ENCODE assay signal across 1 cellular context in genomic region chr11:12200359-12201015, GRCh38.
TF ChIP-seq lines count a peak whose summit lies in the region.

No MANE protein-coding gene starts in this region.

TF ChIP-seq in K562, 482 proteins besides CTCF, POLR2A, EP300 and RAD21 (continued from another document and continues in another):
- TF ChIP-seq PTRF (tag; IDR thresholded peaks at IDR 0.05), result 0 out of 2 replicates have a peak, but pooled peaks have one; percentile 18
- TF ChIP-seq, protein P1, sequence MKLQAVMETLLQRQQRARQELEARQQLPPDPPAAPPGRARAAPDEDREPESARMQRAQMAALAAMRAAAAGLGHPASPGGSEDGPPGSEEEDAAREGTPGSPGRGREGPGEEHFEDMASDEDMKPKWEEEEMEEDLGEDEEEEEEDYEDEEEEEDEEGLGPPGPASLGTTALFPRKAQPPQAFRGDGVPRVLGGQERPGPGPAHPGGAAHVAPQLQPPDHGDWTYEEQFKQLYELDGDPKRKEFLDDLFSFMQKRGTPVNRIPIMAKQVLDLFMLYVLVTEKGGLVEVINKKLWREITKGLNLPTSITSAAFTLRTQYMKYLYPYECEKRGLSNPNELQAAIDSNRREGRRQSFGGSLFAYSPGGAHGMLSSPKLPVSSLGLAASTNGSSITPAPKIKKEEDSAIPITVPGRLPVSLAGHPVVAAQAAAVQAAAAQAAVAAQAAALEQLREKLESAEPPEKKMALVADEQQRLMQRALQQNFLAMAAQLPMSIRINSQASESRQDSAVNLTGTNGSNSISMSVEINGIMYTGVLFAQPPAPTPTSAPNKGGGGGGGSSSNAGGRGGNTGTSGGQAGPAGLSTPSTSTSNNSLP (IDR thresholded peaks at IDR 0.05; ENCODE audit: borderline replicate concordance, low read depth, low read length), result no peak
- TF ChIP-seq ZNF766 (CRISPR knock-in tag; conservative IDR thresholded peaks at IDR 0.05), result no peak
- no peak for TF ChIP-seq NUFIP1 (IDR thresholded peaks at IDR 0.05; ENCODE audit: partially characterized antibody)
- no peak for TF ChIP-seq SIRT6 (IDR thresholded peaks at IDR 0.05; ENCODE audit: low read depth, low read length)
- TF ChIP-seq, protein P2, sequence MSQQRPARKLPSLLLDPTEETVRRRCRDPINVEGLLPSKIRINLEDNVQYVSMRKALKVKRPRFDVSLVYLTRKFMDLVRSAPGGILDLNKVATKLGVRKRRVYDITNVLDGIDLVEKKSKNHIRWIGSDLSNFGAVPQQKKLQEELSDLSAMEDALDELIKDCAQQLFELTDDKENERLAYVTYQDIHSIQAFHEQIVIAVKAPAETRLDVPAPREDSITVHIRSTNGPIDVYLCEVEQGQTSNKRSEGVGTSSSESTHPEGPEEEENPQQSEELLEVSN (IDR thresholded peaks at IDR 0.05; ENCODE audit: borderline replicate concordance in 1 of 2, extremely low read depth in 1 of 2, insufficient read depth in 1 of 2, insufficient read length in 1 of 2, low read depth in 1 of 2, low read length in 1 of 2, poor library complexity in 1 of 2, severe bottlenecking in 1 of 2), result peak in 1 of 2 experiments; percentile 37
- TF ChIP-seq RNF2 (IDR thresholded peaks at IDR 0.05), result no peak
- TF ChIP-seq SMARCA5 (IDR thresholded peaks at IDR 0.05), result peak; percentile 60; the same call in 1 of the 2 replicates
- no peak for TF ChIP-seq ZNF511 (CRISPR knock-in tag; IDR thresholded peaks at IDR 0.05)
- no peak for TF ChIP-seq SRSF3 (IDR thresholded peaks at IDR 0.05; ENCODE audit: insufficient read depth, low read length)
- TF ChIP-seq ZFP30 (CRISPR knock-in tag; IDR thresholded peaks at IDR 0.05; ENCODE audit: borderline replicate concordance), result no peak
- TF ChIP-seq BCLAF1 (IDR thresholded peaks at IDR 0.05; ENCODE audit: borderline replicate concordance in 1 of 2, control insufficient read depth in 1 of 2, low read depth in 2 of 2, low read length in 1 of 2), result no peak
- TF ChIP-seq NBN (IDR thresholded peaks at IDR 0.05; ENCODE audit: low read depth), result no peak
- no peak for TF ChIP-seq ZNF408 (CRISPR knock-in tag; IDR thresholded peaks at IDR 0.05; ENCODE audit: low read depth)
- TF ChIP-seq ZNF431 (CRISPR knock-in tag; IDR thresholded peaks at IDR 0.05), result 0 out of 2 replicates have a peak, but pooled peaks have one; percentile 39
- no peak for TF ChIP-seq ZNF384 (IDR thresholded peaks at IDR 0.05; ENCODE audit: low read depth, low read length)
- TF ChIP-seq CBX1 (IDR thresholded peaks at IDR 0.05; ENCODE audit: low read depth), result no peak
- 0 out of 2 replicates have a peak, but pooled peaks have one; percentile 9 for TF ChIP-seq ZNF592 (IDR thresholded peaks at IDR 0.05)
- TF ChIP-seq, protein P3, sequence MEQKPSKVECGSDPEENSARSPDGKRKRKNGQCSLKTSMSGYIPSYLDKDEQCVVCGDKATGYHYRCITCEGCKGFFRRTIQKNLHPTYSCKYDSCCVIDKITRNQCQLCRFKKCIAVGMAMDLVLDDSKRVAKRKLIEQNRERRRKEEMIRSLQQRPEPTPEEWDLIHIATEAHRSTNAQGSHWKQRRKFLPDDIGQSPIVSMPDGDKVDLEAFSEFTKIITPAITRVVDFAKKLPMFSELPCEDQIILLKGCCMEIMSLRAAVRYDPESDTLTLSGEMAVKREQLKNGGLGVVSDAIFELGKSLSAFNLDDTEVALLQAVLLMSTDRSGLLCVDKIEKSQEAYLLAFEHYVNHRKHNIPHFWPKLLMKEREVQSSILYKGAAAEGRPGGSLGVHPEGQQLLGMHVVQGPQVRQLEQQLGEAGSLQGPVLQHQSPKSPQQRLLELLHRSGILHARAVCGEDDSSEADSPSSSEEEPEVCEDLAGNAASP (IDR thresholded peaks at IDR 0.05), result no peak
- no peak for TF ChIP-seq RERE (CRISPR knock-in tag; IDR thresholded peaks at IDR 0.05; ENCODE audit: borderline replicate concordance)
- TF ChIP-seq ELF2 (CRISPR knock-in tag; IDR thresholded peaks at IDR 0.05), result no peak
- TF ChIP-seq ZNF347 (CRISPR knock-in tag; IDR thresholded peaks at IDR 0.05; ENCODE audit: low read depth), result no peak
- TF ChIP-seq FOXK1 (CRISPR knock-in tag; IDR thresholded peaks at IDR 0.05; ENCODE audit: borderline replicate concordance), result no peak
- no peak for TF ChIP-seq HNRNPH1 (optimal IDR thresholded peaks at IDR 0.05; ENCODE audit: low read depth, low read length)
- no peak for TF ChIP-seq HMGN3 (IDR thresholded peaks at IDR 0.05; ENCODE audit: borderline replicate concordance, extremely low read depth, insufficient read length, low read depth, low read length)
- TF ChIP-seq POLR3G (IDR thresholded peaks at IDR 0.05; ENCODE audit: extremely low read depth, insufficient read length, insufficient replicate concordance), result no peak
- TF ChIP-seq SP1 (CRISPR knock-in tag; IDR thresholded peaks at IDR 0.05), result peak; percentile 33; the same call in 1 of the 2 replicates
- TF ChIP-seq ZNF695 (CRISPR knock-in tag; IDR thresholded peaks at IDR 0.05), result no peak
- no peak for TF ChIP-seq ZNF699 (CRISPR knock-in tag; IDR thresholded peaks at IDR 0.05; ENCODE audit: insufficient replicate concordance)
- TF ChIP-seq BRCA1 (IDR thresholded peaks at IDR 0.05), result no peak
- TF ChIP-seq BRCA1 (CRISPR knock-in tag; IDR thresholded peaks at IDR 0.05), result no peak
- no peak for TF ChIP-seq ZNF75A (CRISPR knock-in tag; IDR thresholded peaks at IDR 0.05)
- TF ChIP-seq CCAR2 (IDR thresholded peaks at IDR 0.05; ENCODE audit: low read depth, low read length), result no peak
- no peak for TF ChIP-seq ZBTB11 (CRISPR knock-in tag; IDR thresholded peaks at IDR 0.05)
- TF ChIP-seq NFIC (IDR thresholded peaks at IDR 0.05), result peak; percentile 98
- TF ChIP-seq EWSR1 (IDR thresholded peaks at IDR 0.05; ENCODE audit: borderline replicate concordance, low read depth, partially characterized antibody), result no peak
- 0 out of 2 replicates have a peak, but pooled peaks have one; percentile 22 for TF ChIP-seq ZBTB1 (CRISPR knock-in tag; IDR thresholded peaks at IDR 0.05; ENCODE audit: borderline replicate concordance, low read depth)
- no peak for TF ChIP-seq ILF3 (IDR thresholded peaks at IDR 0.05; ENCODE audit: borderline replicate concordance)
- no peak for TF ChIP-seq KAT7 (CRISPR knock-in tag; IDR thresholded peaks at IDR 0.05; ENCODE audit: borderline replicate concordance)
